Comparison of ENCODE assay signal across 9 cellular contexts in the genomic region with DNA sequence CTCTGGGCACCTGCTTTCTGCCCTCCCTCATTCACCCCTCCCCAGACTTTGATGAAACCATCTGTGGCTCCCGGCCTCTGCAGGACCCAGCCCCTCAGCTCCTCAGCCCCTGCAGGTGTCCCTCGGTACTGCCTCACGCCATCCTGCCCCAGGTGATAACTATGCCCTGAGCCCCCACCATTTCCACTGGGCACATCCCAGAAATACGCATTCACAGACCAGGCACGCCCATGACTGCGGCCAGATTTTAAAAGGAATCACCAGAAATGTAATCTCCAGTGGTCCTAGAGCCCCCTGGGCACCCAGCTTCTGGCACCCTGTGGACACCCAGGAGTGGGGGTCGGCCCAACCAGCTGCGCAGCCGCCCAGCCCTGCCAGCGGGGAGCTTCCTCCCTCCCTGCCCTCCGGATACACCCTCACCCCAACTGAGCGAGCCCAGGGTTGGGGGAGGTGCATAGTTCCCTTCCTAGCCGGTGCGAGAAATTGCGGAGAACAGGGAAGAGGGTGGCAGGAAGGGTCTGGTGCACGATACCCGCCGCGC.
DNase-seq lines count a peak whose midpoint lies in the region; ATAC-seq and TF ChIP-seq lines count a peak whose summit lies in the region.
"Had no signal": no experiment of that assay in that cellular context is flagged by ENCODE, and none has a peak within 500 bp of the region (broad histone marks: within the 10 kb centered on the region; RNA-seq: fewer than 3 reads in every experiment).

No MANE protein-coding gene starts in this region.

- in situ Hi-C loops in T47D (cut with HindIII; ENCODE audit: low pct_unique_long_range_greater_than_20kb, low sequenced_read_pairs), result no loop called here

- TF ChIP-seq CTCF in retinal pigment epithelial cell (conservative IDR thresholded peaks at IDR 0.05; ENCODE audit: low read depth, low read length), result peak; percentile 36

- no peak for ATAC-seq in GM21576 (IDR thresholded peaks at IDR 0.05; ENCODE audit: unreplicated experiment)
- ATAC-seq: pancreas had no signal

- H3K4me3 ChIP-seq in retinal pigment epithelial cell (ENCODE audit: low read length), result no peak overlapping the region
- H3K4me3 ChIP-seq: pancreas had no signal

- DNase-seq in NCI-H1417 (lab: John Stamatoyannopoulos, UW), result peak; percentile 10 to 84 (median 79)
- DNase-seq in NCI-H1417 treated with DMSO at 0.1 percent for 48 hours (lab: John Stamatoyannopoulos, UW), result no peak
- DNase-seq in NCI-H2171 (lab: John Stamatoyannopoulos, UW), result peak; percentile 91
- DNase-seq in T47D (ENCODE audit: low read depth in 1 of 2, low spot score in 1 of 2), result peak; percentile 32 to 64
- DNase-seq in retinal pigment epithelial cell (ENCODE audit: low read depth), result no peak
- DNase-seq in OCI-M1 (lab: John Stamatoyannopoulos, UW), result no peak
- DNase-seq in activated CD8-positive, alpha-beta memory T cell treated with anti-CD3 and anti-CD28 coated beads for 24 hours, result no peak

Comparison
In these comparisons a context has a peak if more than half of its experiments do, and no peak if none do; other contexts are left out.
1. DNase-seq: peak in NCI-H1417 (3 of 3), NCI-H2171 (single experiment) and T47D (2 of 2); none in NCI-H1417 treated with DMSO at 0.1 percent for 48 hours (single experiment), retinal pigment epithelial cell (single experiment), OCI-M1 (single experiment) and activated CD8-positive, alpha-beta memory T cell treated with anti-CD3 and anti-CD28 coated beads for 24 hours (single experiment).